In the genomic region with DNA sequence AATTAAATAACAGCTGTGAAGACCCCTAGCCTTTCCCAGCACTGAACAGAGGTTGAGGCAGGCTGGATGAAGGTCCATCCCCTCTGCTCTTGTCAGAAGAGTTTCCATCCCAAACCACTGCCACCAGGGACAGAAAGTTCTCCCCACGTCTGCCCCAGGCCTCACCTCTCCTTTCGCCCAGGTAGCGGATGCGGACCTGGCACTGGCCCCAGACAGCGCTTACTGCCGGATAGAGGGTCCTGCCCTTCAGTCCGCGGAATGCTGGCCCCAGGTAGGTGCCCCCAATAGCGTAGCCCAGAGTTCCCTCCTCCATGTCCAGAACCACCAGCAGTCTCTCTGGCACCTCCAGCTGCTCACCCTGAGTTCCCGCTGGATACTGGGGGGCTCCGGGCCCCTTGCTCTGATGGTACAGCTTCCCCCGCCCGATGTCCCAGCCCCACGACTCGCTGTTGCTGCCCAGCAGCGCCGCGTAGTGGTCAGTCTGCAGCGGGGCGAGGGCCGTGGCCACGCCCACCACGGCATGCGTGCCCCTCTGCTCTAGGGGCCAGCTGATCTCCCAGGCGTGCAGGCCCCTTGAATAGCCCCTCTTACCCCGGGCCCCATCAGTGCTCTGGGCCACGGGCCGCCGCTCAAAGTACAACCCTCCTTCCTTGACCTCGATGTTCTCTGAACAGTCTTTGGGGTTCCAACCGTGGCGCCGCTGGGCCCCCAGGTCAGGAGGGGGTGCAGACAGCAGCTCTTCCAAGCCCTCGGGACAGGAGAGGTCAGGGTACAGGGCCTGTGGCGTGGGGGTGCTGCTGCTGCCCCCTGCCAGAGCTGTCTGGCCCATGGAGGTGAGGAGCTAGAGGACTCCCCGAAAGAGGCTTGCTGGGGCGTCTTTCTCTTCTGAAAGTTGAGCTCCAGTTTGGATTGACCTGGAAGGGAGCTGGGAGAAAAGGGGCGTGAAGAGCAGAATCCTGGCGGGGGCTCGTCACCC, we compare ENCODE assay signal across 1 cellular context.
A peak's percentile ranks its signal among the peaks of the same experiment; 100 is the strongest.
TF ChIP-seq lines count a peak whose summit lies in the region.

No MANE protein-coding gene starts in this region.

TF ChIP-seq in K562, 482 proteins besides CTCF, POLR2A, EP300 and RAD21 (continued from another document):
- TF ChIP-seq GABPB1 (CRISPR knock-in tag; IDR thresholded peaks at IDR 0.05) (peak; percentile 41; the same call in 1 of the 2 replicates), CBX2 (IDR thresholded peaks at IDR 0.05; ENCODE audit: insufficient read depth, low read length, poor library complexity, severe bottlenecking) (no peak), POLR2G (IDR thresholded peaks at IDR 0.05; ENCODE audit: low read depth, low read length) (peak; percentile 83), CREM (IDR thresholded peaks at IDR 0.05; ENCODE audit: low read depth) (peak; percentile 74), NONO (IDR thresholded peaks at IDR 0.05; ENCODE audit: low read depth in 2 of 2, low read length in 1 of 2) (peak in 1 of 2 experiments; percentile 36; a peak in 1 of 4 replicates), HDAC1 (IDR thresholded peaks at IDR 0.05) (peak; percentile 40 to 75; a peak in 2 of 4 replicates), CXXC5 (CRISPR knock-in tag; IDR thresholded peaks at IDR 0.05) (peak; percentile 63), HMGN3 (IDR thresholded peaks at IDR 0.05; ENCODE audit: borderline replicate concordance, extremely low read depth, insufficient read length, low read depth, low read length) (peak; percentile 38), ZNF133 (CRISPR knock-in tag; IDR thresholded peaks at IDR 0.05) (no peak), KLF16 (IDR thresholded peaks at IDR 0.05) (0 out of 2 replicates have a peak, but pooled peaks have one; percentile 31), PTBP1 (IDR thresholded peaks at IDR 0.05; ENCODE audit: low read depth, low read length) (0 out of 2 replicates have a peak, but pooled peaks have one; percentile 16), POU5F1 (IDR thresholded peaks at IDR 0.05; ENCODE audit: borderline replicate concordance, low read depth, low read length, partially characterized antibody) (no peak), NEUROD1 (IDR thresholded peaks at IDR 0.05; ENCODE audit: borderline replicate concordance, low read depth, low read length, partially characterized antibody) (no peak), HMG20B (CRISPR knock-in tag; IDR thresholded peaks at IDR 0.05) (no peak), SNRNP70 (optimal IDR thresholded peaks at IDR 0.05; ENCODE audit: low read depth, low read length) (peak; percentile 36), ZNF766 (CRISPR knock-in tag; conservative IDR thresholded peaks at IDR 0.05) (no peak), HNRNPLL (IDR thresholded peaks at IDR 0.05; ENCODE audit: low read depth, low read length, poor library complexity, severe bottlenecking) (no peak), TEAD1 (CRISPR knock-in tag; IDR thresholded peaks at IDR 0.05) (0 out of 4 replicates have a peak, but pooled peaks of 1 of the 2 experiments have one; percentile 2)
- TF ChIP-seq, protein P1, sequence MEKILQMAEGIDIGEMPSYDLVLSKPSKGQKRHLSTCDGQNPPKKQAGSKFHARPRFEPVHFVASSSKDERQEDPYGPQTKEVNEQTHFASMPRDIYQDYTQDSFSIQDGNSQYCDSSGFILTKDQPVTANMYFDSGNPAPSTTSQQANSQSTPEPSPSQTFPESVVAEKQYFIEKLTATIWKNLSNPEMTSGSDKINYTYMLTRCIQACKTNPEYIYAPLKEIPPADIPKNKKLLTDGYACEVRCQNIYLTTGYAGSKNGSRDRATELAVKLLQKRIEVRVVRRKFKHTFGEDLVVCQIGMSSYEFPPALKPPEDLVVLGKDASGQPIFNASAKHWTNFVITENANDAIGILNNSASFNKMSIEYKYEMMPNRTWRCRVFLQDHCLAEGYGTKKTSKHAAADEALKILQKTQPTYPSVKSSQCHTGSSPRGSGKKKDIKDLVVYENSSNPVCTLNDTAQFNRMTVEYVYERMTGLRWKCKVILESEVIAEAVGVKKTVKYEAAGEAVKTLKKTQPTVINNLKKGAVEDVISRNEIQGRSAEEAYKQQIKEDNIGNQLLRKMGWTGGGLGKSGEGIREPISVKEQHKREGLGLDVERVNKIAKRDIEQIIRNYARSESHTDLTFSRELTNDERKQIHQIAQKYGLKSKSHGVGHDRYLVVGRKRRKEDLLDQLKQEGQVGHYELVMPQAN (IDR thresholded peaks at IDR 0.05; ENCODE audit: borderline replicate concordance) = peak; percentile 73
- TF ChIP-seq, protein P2, sequence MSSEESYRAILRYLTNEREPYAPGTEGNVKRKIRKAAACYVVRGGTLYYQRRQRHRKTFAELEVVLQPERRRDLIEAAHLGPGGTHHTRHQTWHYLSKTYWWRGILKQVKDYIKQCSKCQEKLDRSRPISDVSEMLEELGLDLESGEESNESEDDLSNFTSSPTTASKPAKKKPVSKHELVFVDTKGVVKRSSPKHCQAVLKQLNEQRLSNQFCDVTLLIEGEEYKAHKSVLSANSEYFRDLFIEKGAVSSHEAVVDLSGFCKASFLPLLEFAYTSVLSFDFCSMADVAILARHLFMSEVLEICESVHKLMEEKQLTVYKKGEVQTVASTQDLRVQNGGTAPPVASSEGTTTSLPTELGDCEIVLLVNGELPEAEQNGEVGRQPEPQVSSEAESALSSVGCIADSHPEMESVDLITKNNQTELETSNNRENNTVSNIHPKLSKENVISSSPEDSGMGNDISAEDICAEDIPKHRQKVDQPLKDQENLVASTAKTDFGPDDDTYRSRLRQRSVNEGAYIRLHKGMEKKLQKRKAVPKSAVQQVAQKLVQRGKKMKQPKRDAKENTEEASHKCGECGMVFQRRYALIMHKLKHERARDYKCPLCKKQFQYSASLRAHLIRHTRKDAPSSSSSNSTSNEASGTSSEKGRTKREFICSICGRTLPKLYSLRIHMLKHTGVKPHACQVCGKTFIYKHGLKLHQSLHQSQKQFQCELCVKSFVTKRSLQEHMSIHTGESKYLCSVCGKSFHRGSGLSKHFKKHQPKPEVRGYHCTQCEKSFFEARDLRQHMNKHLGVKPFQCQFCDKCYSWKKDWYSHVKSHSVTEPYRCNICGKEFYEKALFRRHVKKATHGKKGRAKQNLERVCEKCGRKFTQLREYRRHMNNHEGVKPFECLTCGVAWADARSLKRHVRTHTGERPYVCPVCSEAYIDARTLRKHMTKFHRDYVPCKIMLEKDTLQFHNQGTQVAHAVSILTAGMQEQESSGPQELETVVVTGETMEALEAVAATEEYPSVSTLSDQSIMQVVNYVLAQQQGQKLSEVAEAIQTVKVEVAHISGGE (CRISPR knock-in tag; IDR thresholded peaks at IDR 0.05) = no peak
